ENCODE assay signal across 15 cellular contexts in genomic region chr7:27560706-27561235, GRCh38.
DNase-seq lines count a peak whose midpoint lies in the region; ATAC-seq lines count a peak whose summit lies in the region.
"Had no signal": no experiment of that assay in that cellular context is flagged by ENCODE, and none has a peak within 500 bp of the region (broad histone marks: within the 10 kb centered on the region; RNA-seq: fewer than 3 reads in every experiment).

No MANE protein-coding gene starts in this region.

- H3K4me1 ChIP-seq in aorta (ENCODE audit: control insufficient read depth in 1 of 2, insufficient read depth in 2 of 2, low read length in 2 of 2) = no peaks in the 10 kb centered on the region
- H3K4me1 ChIP-seq: ascending aorta had no signal

- H3K4me3 ChIP-seq in aorta (ENCODE audit: low read length in 2 of 2) = no peak overlapping the region
- H3K4me3 ChIP-seq: ascending aorta had no signal

- intact Hi-C loops in aorta (cut with DNase I) = no loop called here

- no peaks in the 10 kb centered on the region for H3K9me3 ChIP-seq in aorta (ENCODE audit: control insufficient read depth, low read length)

- H3K36me3 ChIP-seq in aorta (ENCODE audit: control insufficient read depth in 1 of 2, insufficient read depth in 2 of 2, low read length in 1 of 2) = no peaks in the 10 kb centered on the region
- H3K36me3 ChIP-seq: ascending aorta had no signal

- DNase-seq in A172 (ENCODE audit: low spot score) = peak; percentile 89
- DNase-seq in GM04504 (ENCODE audit: low read depth) = peak; percentile 17
- peak; percentile 13 for DNase-seq in SW480 (ENCODE audit: low spot score)
- peak; percentile 16 for DNase-seq in fibroblast of the conjunctiva (ENCODE audit: low read depth)
- no peak for DNase-seq in 8988T
- no peak for DNase-seq in NCI-H2107 (lab: John Stamatoyannopoulos, UW)
- no peak for DNase-seq in aorta
- DNase-seq: activated CD4-positive, CD25-positive, alpha-beta regulatory T cell treated with anti-CD3 and anti-CD28 coated beads, Interleukin-2, amount 50 U/mL, for 72 hours; activated T-cell treated with anti-CD3 and anti-CD28 coated beads, Interleukin-2, amount 50 U/mL, for 1 hour; GDM1; NCI-H2029; stimulated activated CD4-positive, alpha-beta T cell treated with anti-CD3 and anti-CD28 coated beads, Interleukin-2, amount 100 ng/mL, for 24 hours had no signal

- H3K27me3 ChIP-seq in aorta (ENCODE audit: control insufficient read depth in 1 of 2, insufficient read depth in 2 of 2, low read length in 1 of 2) = no peaks in the 10 kb centered on the region
- H3K27me3 ChIP-seq: ascending aorta had no signal

- ATAC-seq in HG02610 (IDR thresholded peaks at IDR 0.05; ENCODE audit: unreplicated experiment) = no peak
- no peak for ATAC-seq in aorta (ENCODE audit: low FRiP score)

- no peak overlapping the region for H3K27ac ChIP-seq in aorta (ENCODE audit: low read depth in 1 of 2, low read length in 2 of 2)
- H3K27ac ChIP-seq: ascending aorta, KMS-11 had no signal

Comparison
In these comparisons a context has a peak if more than half of its experiments do, and no peak if none do; other contexts are left out.
1. DNase-seq: peak in A172 (single experiment), GM04504 (single experiment), SW480 (single experiment) and fibroblast of the conjunctiva (single experiment); none in 8988T (single experiment), NCI-H2107 (single experiment) and aorta (0 of 2).